ENCODE assay signal across 19 cellular contexts in genomic region chr1:209802117-209802779, GRCh38. TPM values are rescaled to one million over a fixed set of nuclear protein-coding genes. Genes with fewer than 3 reads are reported as not detected.
DNase-seq lines count a peak whose midpoint lies in the region; ATAC-seq and TF ChIP-seq lines count a peak whose summit lies in the region.
"Had no signal": no experiment of that assay in that cellular context is flagged by ENCODE, and none has a peak within 500 bp of the region (broad histone marks: within the 10 kb centered on the region; RNA-seq: fewer than 3 reads in every experiment).

No MANE protein-coding gene starts in this region.

- peaks cover 7% of the 10 kb centered on the region for H4K20me1 ChIP-seq in hepatocyte (ENCODE audit: insufficient read depth, poor library complexity, severe bottlenecking)

- no peak overlapping the region for H2AFZ ChIP-seq in hepatocyte

- H3K9me3 ChIP-seq in breast epithelium (no peaks in the 10 kb centered on the region), hepatocyte (ENCODE audit: low read depth) (no peaks in the 10 kb centered on the region), testis (no peaks in the 10 kb centered on the region)
- H3K9me3 ChIP-seq: uterus had no signal

- peaks cover 0 to 15% of the 10 kb centered on the region in 2 donors for H3K4me1 ChIP-seq in breast epithelium
- H3K4me1 ChIP-seq in hepatocyte (ENCODE audit: insufficient read depth), result peaks cover 7% of the 10 kb centered on the region
- H3K4me1 ChIP-seq in testis, result peaks cover 17% of the 10 kb centered on the region

- H3K9me2 ChIP-seq in hepatocyte (replicated peaks; ENCODE audit: insufficient read depth), result no peaks in the 10 kb centered on the region

- H3K27ac ChIP-seq in breast epithelium (peak overlapping the region; percentile 81 to 99), hepatocyte (peak overlapping the region; percentile 28), testis (peak overlapping the region; percentile 21 to 22)
- H3K27ac ChIP-seq: cardiac muscle cell, WERI-Rb-1 had no signal

- ATAC-seq in GM21381 (IDR thresholded peaks at IDR 0.05; ENCODE audit: unreplicated experiment) (no peak), HG03432 (IDR thresholded peaks at IDR 0.05; ENCODE audit: unreplicated experiment) (no peak)

- WGBS in hepatocyte (ENCODE audit: low lambda C conversion rate, missing lambda C conversion rate), result 97% methylated on average over 4 of the region's 4 CpGs
- WGBS in testis, 2 donors, result 49 to 56% methylated on average over 4 of the region's 4 CpGs

- H3K79me2 ChIP-seq in hepatocyte, result peaks cover 73% of the 10 kb centered on the region

- H3K27me3 ChIP-seq in breast epithelium (no peaks in the 10 kb centered on the region), hepatocyte (no peaks in the 10 kb centered on the region), testis (no peaks in the 10 kb centered on the region)
- H3K27me3 ChIP-seq: uterus had no signal

- TF ChIP-seq CTCF in breast epithelium (IDR thresholded peaks at IDR 0.05) (no peak), hepatocyte (IDR thresholded peaks at IDR 0.05; ENCODE audit: poor library complexity) (no peak), testis (IDR thresholded peaks at IDR 0.05) (no peak)

- intact Hi-C loops in breast epithelium (cut with DNase I; ENCODE audit: low total_unique reads) (no loop called here), testis (cut with DNase I; ENCODE audit: low total_unique reads) (no loop called here)

- no peak for TF ChIP-seq POLR2A in breast epithelium (IDR thresholded peaks at IDR 0.05)
- no peak for TF ChIP-seq POLR2A in testis (IDR thresholded peaks at IDR 0.05)

- H3K4me3 ChIP-seq in breast epithelium, result peak overlapping the region in 2 of 3 donors; percentile 82
- H3K4me3 ChIP-seq in hepatocyte, result no peak overlapping the region
- H3K4me3 ChIP-seq in testis, result no peak overlapping the region
- H3K4me3 ChIP-seq: cardiac muscle cell, uterus had no signal

- peak; percentile 32 for DNase-seq in NCI-H1092 treated with DMSO at 0.1 percent for 48 hours (lab: John Stamatoyannopoulos, UW)
- no peak for DNase-seq in NCI-H1092 (lab: John Stamatoyannopoulos, UW)
- DNase-seq in breast epithelium (ENCODE audit: low spot score in 2 of 2), result no peak
- no peak for DNase-seq in hepatocyte (ENCODE audit: low spot score)
- DNase-seq in testis, result peak; percentile 43
- DNase-seq in NOMO-1 (lab: John Stamatoyannopoulos, UW; ENCODE audit: unreplicated experiment in 2 of 2), result no peak
- DNase-seq: activated naive CD4-positive, alpha-beta T cell treated with anti-CD3 and anti-CD28 coated beads, Interleukin-2, amount 10 ng/mL, durations not matched to agents 7 days and 5 days; CD4-positive, alpha-beta memory T cell; NCI-H2227 treated with DMSO at 0.1 percent for 48 hours; stimulated activated CD4-positive, alpha-beta T cell treated with anti-CD3 and anti-CD28 coated beads, Interleukin-2, amount 100 ng/mL, for 24 hours; uterus; WERI-Rb-1 had no signal

- peak overlapping the region; percentile 74 for H3K4me2 ChIP-seq in hepatocyte

- H3K36me3 ChIP-seq in breast epithelium (no peaks in the 10 kb centered on the region), hepatocyte (replicated peaks; ENCODE audit: insufficient read depth, low read depth) (no peaks in the 10 kb centered on the region), testis (ENCODE audit: low read depth, missing control alignments) (no peaks in the 10 kb centered on the region)
- H3K36me3 ChIP-seq: cardiac muscle cell, uterus, WERI-Rb-1 had no signal

RNA-seq across cellular contexts. Expression of gene IRF6, which starts 3.7 kb away (rescaled TPM):
- total RNA-seq in breast epithelium (10 to 100 TPM in 2 of 3 donors, 1 to 10 TPM in 1; 1.9 to 81.8 (median 42.9) TPM), hepatocyte (34.2 and 35.3 TPM in 2 replicates), testis (10 to 100 TPM in 1 of 2 donors, 1 to 10 TPM in 1; 8.7 to 19.2 TPM)
- polyA plus RNA-seq in hepatocyte (21.3 and 31.0 TPM in 2 replicates), testis (ENCODE audit: insufficient read depth, low read depth, low replicate concordance) (8.2 TPM)
- total RNA-seq: A172, G401, OCI-LY7 had no signal

RNA-seq across cellular contexts. Expression of gene C1orf74, which starts 17.9 kb away (rescaled TPM):
- total RNA-seq in breast epithelium (1 to 10 TPM in 2 of 3 donors, under 1 TPM in 1; 0.64 to 3.1 (median 2.0) TPM), hepatocyte (3.3 and 3.8 TPM in 2 replicates), testis (1 to 10 TPM; 5.0 to 5.2 TPM)
- polyA plus RNA-seq in hepatocyte (2.2 and 2.7 TPM in 2 replicates), testis (ENCODE audit: insufficient read depth, low read depth, low replicate concordance) (2.6 TPM)

RNA-seq across cellular contexts. Expression of gene UTP25, which starts 25.5 kb away (rescaled TPM):
- total RNA-seq in breast epithelium (10 to 100 TPM in 2 of 3 donors, 1 to 10 TPM in 1; 6.4 to 15.5 (median 11.1) TPM), hepatocyte (8.0 and 8.3 TPM in 2 replicates), testis (1 to 10 TPM; 7.1 to 7.7 TPM)
- polyA plus RNA-seq in hepatocyte (3.2 and 5.2 TPM in 2 replicates), testis (ENCODE audit: insufficient read depth, low read depth, low replicate concordance) (4.0 TPM)

RNA-seq across cellular contexts. Expression of gene TRAF3IP3, which starts 46.4 kb away (rescaled TPM):
- total RNA-seq in breast epithelium (1 to 10 TPM; 3.6 to 4.6 (median 4.4) TPM), hepatocyte (0.13 and 0.20 TPM in 2 replicates), testis (1 to 10 TPM in 1 of 2 donors, under 1 TPM in 1; 0.63 to 3.3 TPM)
- polyA plus RNA-seq in hepatocyte (0.16 TPM in 1 of 2 replicates, not detected in the other), testis (ENCODE audit: insufficient read depth, low read depth, low replicate concordance) (9.2 TPM)
- total RNA-seq: A172, kidney epithelial cell had no signal

Comparison
In these comparisons a context has a peak if more than half of its experiments do, and no peak if none do; other contexts are left out.
1. DNase-seq: peak in NCI-H1092 treated with DMSO at 0.1 percent for 48 hours (single experiment) and testis (single experiment); none in NCI-H1092 (single experiment), breast epithelium (0 of 2), hepatocyte (single experiment) and NOMO-1 (0 of 2).
2. H3K27ac ChIP-seq: peak in every context shown above with its lines; median percentile 90 in breast epithelium; 28 in hepatocyte; 22 in testis.
3. H3K4me3 ChIP-seq: peak in breast epithelium (2 of 3); none in hepatocyte (single experiment) and testis (0 of 2).